Comparison of ENCODE assay signal across 35 cellular contexts in the genomic region with DNA sequence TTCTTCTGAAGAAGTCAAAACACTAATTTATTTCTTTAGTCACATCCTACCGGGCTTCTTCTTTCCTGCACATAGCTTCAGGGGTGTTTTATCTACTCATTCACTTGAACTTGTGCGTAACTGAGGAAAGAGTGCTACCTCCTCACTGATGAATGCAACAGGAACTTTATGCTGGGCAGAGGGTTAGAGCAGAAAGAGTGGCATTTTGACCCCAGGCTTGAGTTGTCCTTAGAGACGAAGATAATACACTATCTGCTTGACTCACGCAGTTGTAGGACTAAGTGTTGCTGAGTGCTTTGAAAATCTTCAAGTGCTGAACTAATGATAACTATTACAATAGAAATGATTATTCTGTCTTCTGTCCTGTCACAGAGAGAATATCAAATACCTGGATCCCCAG.
"Had no signal": no experiment of that assay in that cellular context is flagged by ENCODE, and none has a peak within 500 bp of the region (broad histone marks: within the 10 kb centered on the region; RNA-seq: fewer than 3 reads in every experiment).

No MANE protein-coding gene starts in this region.

- H3K4me1 ChIP-seq: adrenal gland, breast epithelium had no signal

- H3K27ac ChIP-seq: adrenal gland, body of pancreas, brain microvascular endothelial cell, VCaP had no signal

- H3K4me1 Mint-ChIP-seq: activated B cell treated with CpG ODN at 0.5 μM for 24 hours; activated naive CD8-positive, alpha-beta T cell treated with anti-CD3 and anti-CD28 coated beads for 36 hours; activated T-helper 17 cell treated with anti-CD3 and anti-CD28 coated beads, Interleukin-2, amount 50 U/mL, for 72 hours had no signal

- H3K4me3 ChIP-seq: adrenal gland, body of pancreas, breast epithelium had no signal

- H3K36me3 ChIP-seq: adrenal gland, brain microvascular endothelial cell, breast epithelium had no signal

- DNase-seq: activated B cell treated with CpG ODN at 0.5 μM for 24 hours; activated CD4-positive, alpha-beta memory T cell treated with anti-CD3 and anti-CD28 coated beads for 36 hours; activated CD4-positive, alpha-beta T cell treated with anti-CD3 and anti-CD28 coated beads for 4 hours; activated CD4-positive, alpha-beta T cell treated with anti-CD3 and anti-CD28 coated beads, Interleukin-2, amount 10 ng/mL, durations not matched to agents 24 days and 14 days; activated CD4-positive, alpha-beta T cell treated with anti-CD3 and anti-CD28 coated beads, Interleukin-2, amount 50 U/mL, for 1 hour; activated CD4-positive, alpha-beta T cell treated with anti-CD3 and anti-CD28 coated beads, Interleukin-2, amount 50 U/mL, for 4 hours; activated CD4-positive, CD25-positive, alpha-beta regulatory T cell treated with anti-CD3 and anti-CD28 coated beads, Interleukin-2, amount 50 U/mL, for 72 hours; activated CD8-positive, alpha-beta memory T cell treated with anti-CD3 and anti-CD28 coated beads, Interleukin-2, amount 50 U/mL, for 4 hours; activated CD8-positive, alpha-beta T cell treated with anti-CD3 and anti-CD28 coated beads for 36 hours; activated effector memory CD4-positive, alpha-beta T cell treated with anti-CD3 and anti-CD28 coated beads, Interleukin-2, amount 50 U/mL, for 16 hours; activated gamma-delta T cell treated with Interleukin-2 at 50 U/mL for 16 hours; activated naive CD4-positive, alpha-beta T cell; activated naive CD4-positive, alpha-beta T cell treated with anti-CD3 and anti-CD28 coated beads for 36 hours; activated naive CD4-positive, alpha-beta T cell treated with anti-CD3 and anti-CD28 coated beads, Interleukin-2, amount 50 U/mL, for 16 hours; activated naive CD8-positive, alpha-beta T cell treated with anti-CD3 and anti-CD28 coated beads for 36 hours; activated T-cell treated with anti-CD3 and anti-CD28 coated beads for 4 hours; activated T-cell treated with anti-CD3 and anti-CD28 coated beads, Interleukin-2, amount 50 U/mL, for 1 hour; activated T-cell treated with anti-CD3 and anti-CD28 coated beads, Interleukin-2, amount 50 U/mL, for 4 hours; activated T-cell treated with anti-CD3 and anti-CD28 coated beads, Interleukin-2, amount 50 U/mL, for 72 hours; amniotic stem cell; aorta; body of pancreas; brain microvascular endothelial cell; central memory CD4-positive, alpha-beta T cell; T-helper 1 cell; T-helper 2 cell; T-helper 9 cell had no signal

- H3K36me3 Mint-ChIP-seq: activated CD4-positive, alpha-beta memory T cell treated with anti-CD3 and anti-CD28 coated beads for 36 hours; activated naive CD4-positive, alpha-beta T cell treated with anti-CD3 and anti-CD28 coated beads, Interleukin-2, amount 50 U/mL, for 72 hours; activated naive CD8-positive, alpha-beta T cell treated with anti-CD3 and anti-CD28 coated beads for 36 hours had no signal

- H3K9me3 ChIP-seq: adrenal gland, body of pancreas, breast epithelium had no signal

- H3K27me3 ChIP-seq: adrenal gland, body of pancreas, breast epithelium had no signal

- H3K27me3 Mint-ChIP-seq: activated CD4-positive, alpha-beta memory T cell treated with anti-CD3 and anti-CD28 coated beads for 36 hours; activated CD8-positive, alpha-beta T cell treated with anti-CD3 and anti-CD28 coated beads for 36 hours; activated naive CD8-positive, alpha-beta T cell treated with anti-CD3 and anti-CD28 coated beads for 36 hours had no signal

- H3K4me3 Mint-ChIP-seq: activated B cell treated with CpG ODN at 0.5 μM for 24 hours; activated CD4-positive, alpha-beta memory T cell treated with anti-CD3 and anti-CD28 coated beads for 36 hours; activated CD4-positive, alpha-beta T cell treated with anti-CD3 and anti-CD28 coated beads, Interleukin-2, amount 10 ng/mL, durations not matched to agents 24 days and 14 days; activated CD8-positive, alpha-beta T cell treated with anti-CD3 and anti-CD28 coated beads for 36 hours; activated naive CD4-positive, alpha-beta T cell treated with anti-CD3 and anti-CD28 coated beads for 36 hours; activated naive CD8-positive, alpha-beta T cell treated with anti-CD3 and anti-CD28 coated beads for 36 hours; activated T-cell treated with anti-CD3 and anti-CD28 coated beads, Interleukin-2, amount 50 U/mL, for 4 hours; activated T-cell treated with anti-CD3 and anti-CD28 coated beads, Interleukin-2, amount 50 U/mL, for 72 hours; activated T-helper 1 cell treated with anti-CD3 and anti-CD28 coated beads, Interleukin-12 subunit alpha, Interleukin-12 subunit beta, Interleukin-2, Interleukin-4 antibody, amounts not matched to agents 30 ng/mL and 10 ng/mL and 1 ng/mL, durations not matched to agents 14 hours and 24 hours and 36 hours; activated T-helper 17 cell treated with anti-CD3 and anti-CD28 coated beads, Interleukin-2, amount 50 U/mL, for 72 hours; T-helper 1 cell treated with Interleukin-12 subunit alpha and Interleukin-12 subunit beta and Interleukin-4 antibody, amounts not matched to agents 30 μg/mL and 1 μg/mL, for 36 hours; T-helper 2 cell treated with Interferon-gamma antibody and Interleukin-4, amounts not matched to agents 5 μg/mL and 100 μg/mL, for 36 hours had no signal

- H3K27ac Mint-ChIP-seq: activated B cell treated with CpG ODN at 0.5 μM for 24 hours; activated CD4-positive, alpha-beta memory T cell treated with anti-CD3 and anti-CD28 coated beads for 36 hours; activated CD4-positive, alpha-beta T cell treated with anti-CD3 and anti-CD28 coated beads, Interleukin-2, amount 10 ng/mL, durations not matched to agents 24 days and 14 days; activated CD8-positive, alpha-beta T cell treated with anti-CD3 and anti-CD28 coated beads for 36 hours; activated naive CD4-positive, alpha-beta T cell treated with anti-CD3 and anti-CD28 coated beads for 36 hours; activated naive CD4-positive, alpha-beta T cell treated with anti-CD3 and anti-CD28 coated beads, Interleukin-2, amount 50 U/mL, for 72 hours; activated naive CD8-positive, alpha-beta T cell treated with anti-CD3 and anti-CD28 coated beads for 36 hours; activated T-cell treated with anti-CD3 and anti-CD28 coated beads, Interleukin-2, amount 50 U/mL, for 72 hours; activated T-helper 1 cell treated with anti-CD3 and anti-CD28 coated beads, Interleukin-12 subunit alpha, Interleukin-12 subunit beta, Interleukin-2, Interleukin-4 antibody, amounts not matched to agents 30 ng/mL and 10 ng/mL and 1 ng/mL, durations not matched to agents 14 hours and 24 hours and 36 hours; T-helper 1 cell treated with Interleukin-12 subunit alpha and Interleukin-12 subunit beta and Interleukin-4 antibody, amounts not matched to agents 30 μg/mL and 1 μg/mL, for 36 hours; T-helper 2 cell treated with Interferon-gamma antibody and Interleukin-4, amounts not matched to agents 5 μg/mL and 100 μg/mL, for 36 hours had no signal

- H3K9me3 Mint-ChIP-seq: activated B cell treated with CpG ODN at 0.5 μM for 24 hours; activated CD4-positive, alpha-beta memory T cell treated with anti-CD3 and anti-CD28 coated beads for 36 hours; activated CD4-positive, alpha-beta T cell treated with anti-CD3 and anti-CD28 coated beads, Interleukin-2, amount 10 ng/mL, durations not matched to agents 24 days and 14 days; activated CD8-positive, alpha-beta T cell treated with anti-CD3 and anti-CD28 coated beads for 36 hours; activated naive CD4-positive, alpha-beta T cell treated with anti-CD3 and anti-CD28 coated beads for 36 hours; activated naive CD4-positive, alpha-beta T cell treated with anti-CD3 and anti-CD28 coated beads, Interleukin-2, amount 50 U/mL, for 72 hours; activated naive CD8-positive, alpha-beta T cell treated with anti-CD3 and anti-CD28 coated beads for 36 hours; activated T-cell treated with anti-CD3 and anti-CD28 coated beads, Interleukin-2, amount 50 U/mL, for 4 hours; activated T-cell treated with anti-CD3 and anti-CD28 coated beads, Interleukin-2, amount 50 U/mL, for 72 hours; activated T-helper 1 cell treated with anti-CD3 and anti-CD28 coated beads, Interleukin-12 subunit alpha, Interleukin-12 subunit beta, Interleukin-2, Interleukin-4 antibody, amounts not matched to agents 30 ng/mL and 10 ng/mL and 1 ng/mL, durations not matched to agents 14 hours and 24 hours and 36 hours; activated T-helper 17 cell treated with anti-CD3 and anti-CD28 coated beads, Interleukin-2, amount 50 U/mL, for 72 hours; T-helper 1 cell treated with Interleukin-12 subunit alpha and Interleukin-12 subunit beta and Interleukin-4 antibody, amounts not matched to agents 30 μg/mL and 1 μg/mL, for 36 hours; T-helper 2 cell treated with Interferon-gamma antibody and Interleukin-4, amounts not matched to agents 5 μg/mL and 100 μg/mL, for 36 hours had no signal
